Comparison of ENCODE assay signal across 22 cellular contexts in genomic region chr16:68280160-68280559, GRCh38. TPM values are rescaled to one million over a fixed set of nuclear protein-coding genes. Genes with fewer than 3 reads are reported as not detected.
A peak's percentile ranks its signal among the peaks of the same experiment; 100 is the strongest.
DNase-seq lines count a peak whose midpoint lies in the region; ATAC-seq lines count a peak whose summit lies in the region.
"Had no signal": no experiment of that assay in that cellular context is flagged by ENCODE, and none has a peak within 500 bp of the region (broad histone marks: within the 10 kb centered on the region; RNA-seq: fewer than 3 reads in every experiment).

No MANE protein-coding gene starts in this region.

- H3K36me3 ChIP-seq in Karpas-422 (ENCODE audit: insufficient read depth, low read length), result peaks cover 10% of the 10 kb centered on the region

- peaks cover 83% of the 10 kb centered on the region for H3K36me3 Mint-ChIP-seq in activated T-cell treated with anti-CD3 and anti-CD28 coated beads, Interleukin-2, amount 50 U/mL, for 24 hours (ENCODE audit: low read depth)
- peaks cover 7 to 23% of the 10 kb centered on the region in 2 donors for H3K36me3 Mint-ChIP-seq in activated T-cell treated with anti-CD3 and anti-CD28 coated beads, Interleukin-2, amount 50 U/mL, for 72 hours (ENCODE audit: insufficient read depth in 2 of 2)
- peaks cover 54% of the 10 kb centered on the region for H3K36me3 Mint-ChIP-seq in activated naive CD8-positive, alpha-beta T cell treated with anti-CD3 and anti-CD28 coated beads for 36 hours
- H3K36me3 Mint-ChIP-seq in stimulated activated effector memory CD8-positive, alpha-beta T cell treated with anti-CD3 and anti-CD28 coated beads, Interleukin-12 subunit alpha, Interleukin-12 subunit beta, amount 100 ng/mL, for 72 hours, result peaks cover 89% of the 10 kb centered on the region
- H3K36me3 Mint-ChIP-seq: natural killer cell had no signal

- H3K4me1 Mint-ChIP-seq in activated T-cell treated with anti-CD3 and anti-CD28 coated beads, Interleukin-2, amount 50 U/mL, for 24 hours (ENCODE audit: low read depth), result peaks cover 72% of the 10 kb centered on the region
- H3K4me1 Mint-ChIP-seq in activated T-cell treated with anti-CD3 and anti-CD28 coated beads, Interleukin-2, amount 50 U/mL, for 72 hours (ENCODE audit: low read depth), result peaks cover 76% of the 10 kb centered on the region
- H3K4me1 Mint-ChIP-seq in activated naive CD8-positive, alpha-beta T cell treated with anti-CD3 and anti-CD28 coated beads for 36 hours, result peaks cover 69% of the 10 kb centered on the region
- H3K4me1 Mint-ChIP-seq in stimulated activated effector memory CD8-positive, alpha-beta T cell treated with anti-CD3 and anti-CD28 coated beads, Interleukin-12 subunit alpha, Interleukin-12 subunit beta, amount 100 ng/mL, for 72 hours, result peaks cover 60% of the 10 kb centered on the region

- H3K27me3 Mint-ChIP-seq in activated T-cell treated with anti-CD3 and anti-CD28 coated beads, Interleukin-2, amount 50 U/mL, for 24 hours, result no peaks in the 10 kb centered on the region
- H3K27me3 Mint-ChIP-seq in activated T-cell treated with anti-CD3 and anti-CD28 coated beads, Interleukin-2, amount 50 U/mL, for 72 hours (ENCODE audit: low read depth), result no peaks in the 10 kb centered on the region
- no peaks in the 10 kb centered on the region for H3K27me3 Mint-ChIP-seq in activated naive CD8-positive, alpha-beta T cell treated with anti-CD3 and anti-CD28 coated beads for 36 hours
- H3K27me3 Mint-ChIP-seq: brain had no signal

- H3K27me3 ChIP-seq in Karpas-422 (ENCODE audit: low read length), result no peaks in the 10 kb centered on the region

- no peaks in the 10 kb centered on the region; the same call in 1 of the 2 replicates for H4K20me1 ChIP-seq in Karpas-422 (ENCODE audit: insufficient read depth, low read depth, low read length)

- H3K79me2 ChIP-seq in Karpas-422 (ENCODE audit: low read length), result peaks cover 58% of the 10 kb centered on the region

- H3K27ac Mint-ChIP-seq in activated T-cell treated with anti-CD3 and anti-CD28 coated beads, Interleukin-2, amount 50 U/mL, for 24 hours, result peak overlapping the region; percentile 81
- no peak overlapping the region for H3K27ac Mint-ChIP-seq in activated T-cell treated with anti-CD3 and anti-CD28 coated beads, Interleukin-2, amount 50 U/mL, for 72 hours
- H3K27ac Mint-ChIP-seq in activated naive CD8-positive, alpha-beta T cell treated with anti-CD3 and anti-CD28 coated beads for 36 hours, result peak overlapping the region; percentile 2
- peak overlapping the region; percentile 56 for H3K27ac Mint-ChIP-seq in stimulated activated effector memory CD8-positive, alpha-beta T cell treated with anti-CD3 and anti-CD28 coated beads, Interleukin-12 subunit alpha, Interleukin-12 subunit beta, amount 100 ng/mL, for 72 hours

- peak overlapping the region; percentile 98 for H3K27ac ChIP-seq in Karpas-422 (ENCODE audit: low read length)

- H3K9ac ChIP-seq in Karpas-422 (ENCODE audit: low read length), result peak overlapping the region; percentile 35

- H3K4me1 ChIP-seq in Karpas-422 (ENCODE audit: low read length), result peaks cover 74% of the 10 kb centered on the region

- no peaks in the 10 kb centered on the region for H3K9me3 Mint-ChIP-seq in activated T-cell treated with anti-CD3 and anti-CD28 coated beads, Interleukin-2, amount 50 U/mL, for 24 hours
- H3K9me3 Mint-ChIP-seq in activated T-cell treated with anti-CD3 and anti-CD28 coated beads, Interleukin-2, amount 50 U/mL, for 72 hours, result no peaks in the 10 kb centered on the region
- H3K9me3 Mint-ChIP-seq in activated naive CD8-positive, alpha-beta T cell treated with anti-CD3 and anti-CD28 coated beads for 36 hours, result no peaks in the 10 kb centered on the region
- no peaks in the 10 kb centered on the region for H3K9me3 Mint-ChIP-seq in stimulated activated effector memory CD8-positive, alpha-beta T cell treated with anti-CD3 and anti-CD28 coated beads, Interleukin-12 subunit alpha, Interleukin-12 subunit beta, amount 100 ng/mL, for 72 hours
- H3K9me3 Mint-ChIP-seq: brain, natural killer cell had no signal

- in situ Hi-C loops in ACHN (cut with HindIII; ENCODE audit: low pct_ligation_motif_present, low pct_unique_long_range_greater_than_20kb, low sequenced_read_pairs), result no loop called here

- ATAC-seq in activated T-cell treated with anti-CD3 and anti-CD28 coated beads, Interleukin-2, amount 50 U/mL, for 72 hours (replicated peaks in 1 of 2), result no peak
- no peak for ATAC-seq in stimulated activated effector memory CD8-positive, alpha-beta T cell treated with anti-CD3 and anti-CD28 coated beads, Interleukin-12 subunit alpha, Interleukin-12 subunit beta, amount 100 ng/mL, for 72 hours
- ATAC-seq in GM19455 (IDR thresholded peaks at IDR 0.05; ENCODE audit: unreplicated experiment) (no peak), GM18498 (IDR thresholded peaks at IDR 0.05; ENCODE audit: unreplicated experiment) (no peak)
- ATAC-seq: natural killer cell had no signal

- no peak overlapping the region for H2AFZ ChIP-seq in Karpas-422 (ENCODE audit: low read length)

- DNase-seq in activated T-cell treated with anti-CD3 and anti-CD28 coated beads, Interleukin-2, amount 50 U/mL, for 24 hours, result no peak
- DNase-seq in activated T-cell treated with anti-CD3 and anti-CD28 coated beads, Interleukin-2, amount 50 U/mL, for 72 hours, result no peak
- DNase-seq in Karpas-422, result no peak
- DNase-seq in activated naive CD8-positive, alpha-beta T cell treated with anti-CD3 and anti-CD28 coated beads for 36 hours, result no peak
- DNase-seq in stimulated activated effector memory CD8-positive, alpha-beta T cell treated with anti-CD3 and anti-CD28 coated beads, Interleukin-12 subunit alpha, Interleukin-12 subunit beta, amount 100 ng/mL, for 72 hours (ENCODE audit: low spot score in 2 of 2), result no peak
- DNase-seq in ACHN, result no peak
- DNase-seq: activated CD4-positive, CD25-positive, alpha-beta regulatory T cell; activated gamma-delta T cell treated with Interleukin-2 at 50 U/mL for 16 hours; C1 segment of cervical spinal cord; DMS53; HCEC 1CT; kidney; mesenchymal stem cell; natural killer cell; NCI-H1436 treated with DMSO at 0.1 percent for 48 hours; NCI-H2171 treated with DMSO at 0.1 percent for 48 hours; SHP77 treated with DMSO at 0.1 percent for 48 hours had no signal

- no peaks in the 10 kb centered on the region for H3K9me2 ChIP-seq in Karpas-422 (replicated peaks; ENCODE audit: insufficient read depth, low read length)

- H3K4me2 ChIP-seq in Karpas-422 (ENCODE audit: low read depth, low read length, poor library complexity, severe bottlenecking), result peak overlapping the region; percentile 31

- no peak overlapping the region for H3K4me3 ChIP-seq in Karpas-422 (ENCODE audit: low read length)
- H3K4me3 ChIP-seq: skin epidermis had no signal

- no peaks in the 10 kb centered on the region for H3K9me3 ChIP-seq in Karpas-422 (ENCODE audit: low read length)

- H3K4me3 Mint-ChIP-seq in activated T-cell treated with anti-CD3 and anti-CD28 coated beads, Interleukin-2, amount 50 U/mL, for 24 hours, result no peak overlapping the region
- no peak overlapping the region for H3K4me3 Mint-ChIP-seq in activated T-cell treated with anti-CD3 and anti-CD28 coated beads, Interleukin-2, amount 50 U/mL, for 72 hours
- H3K4me3 Mint-ChIP-seq in activated naive CD8-positive, alpha-beta T cell treated with anti-CD3 and anti-CD28 coated beads for 36 hours, result no peak overlapping the region
- no peak overlapping the region for H3K4me3 Mint-ChIP-seq in stimulated activated effector memory CD8-positive, alpha-beta T cell treated with anti-CD3 and anti-CD28 coated beads, Interleukin-12 subunit alpha, Interleukin-12 subunit beta, amount 100 ng/mL, for 72 hours
- H3K4me3 Mint-ChIP-seq: brain, natural killer cell had no signal

RNA-seq across cellular contexts. Expression of gene SLC7A6, which starts 15.8 kb away (rescaled TPM):
- total RNA-seq in activated T-cell treated with anti-CD3 and anti-CD28 coated beads, Interleukin-2, amount 50 U/mL, for 72 hours, result 100 to 1,000 TPM in 1 of 2 donors, 10 to 100 TPM in 1; 99.8 to 131 TPM
- 44.2 and 83.2 TPM in 2 replicates for total RNA-seq in Karpas-422 (2014; rRNA removed; shearing (Covaris generic); ENCODE audit: low replicate concordance)
- total RNA-seq in activated naive CD8-positive, alpha-beta T cell treated with anti-CD3 and anti-CD28 coated beads for 36 hours, result 10 to 100 TPM; 65.9 to 69.9 TPM

RNA-seq across cellular contexts. Expression of gene SLC7A6OS, which starts 30.6 kb away (rescaled TPM):
- 10 to 100 TPM; 21.9 to 25.8 TPM for total RNA-seq in activated T-cell treated with anti-CD3 and anti-CD28 coated beads, Interleukin-2, amount 50 U/mL, for 72 hours
- 13.3 and 28.0 TPM in 2 replicates for total RNA-seq in Karpas-422 (2014; rRNA removed; shearing (Covaris generic); ENCODE audit: low replicate concordance)
- 10 to 100 TPM; 23.0 to 23.3 TPM for total RNA-seq in activated naive CD8-positive, alpha-beta T cell treated with anti-CD3 and anti-CD28 coated beads for 36 hours

RNA-seq across cellular contexts. Expression of gene PRMT7, which starts 30.7 kb away (rescaled TPM):
- total RNA-seq in activated T-cell treated with anti-CD3 and anti-CD28 coated beads, Interleukin-2, amount 50 U/mL, for 72 hours, result 10 to 100 TPM; 71.2 to 75.9 TPM
- total RNA-seq in Karpas-422 (2014; rRNA removed; shearing (Covaris generic); ENCODE audit: low replicate concordance), result 43.9 and 44.6 TPM in 2 replicates
- 10 to 100 TPM; 68.9 to 72.0 TPM for total RNA-seq in activated naive CD8-positive, alpha-beta T cell treated with anti-CD3 and anti-CD28 coated beads for 36 hours

RNA-seq across cellular contexts. Expression of gene PLA2G15, which starts 35.0 kb away (rescaled TPM):
- 1 to 10 TPM; 6.1 to 7.6 TPM for total RNA-seq in activated T-cell treated with anti-CD3 and anti-CD28 coated beads, Interleukin-2, amount 50 U/mL, for 72 hours
- total RNA-seq in Karpas-422 (2014; rRNA removed; shearing (Covaris generic); ENCODE audit: low replicate concordance), result 8.7 and 14.3 TPM in 2 replicates
- 1 to 10 TPM; 7.9 to 8.0 TPM for total RNA-seq in activated naive CD8-positive, alpha-beta T cell treated with anti-CD3 and anti-CD28 coated beads for 36 hours

RNA-seq across cellular contexts. Expression of gene ESRP2, which starts 44.2 kb away (rescaled TPM):
- total RNA-seq in activated T-cell treated with anti-CD3 and anti-CD28 coated beads, Interleukin-2, amount 50 U/mL, for 72 hours, result under 1 TPM; 0.31 to 0.63 TPM
- total RNA-seq in Karpas-422 (2014; rRNA removed; shearing (Covaris generic); ENCODE audit: low replicate concordance), result not detected in 2 replicates
- total RNA-seq in activated naive CD8-positive, alpha-beta T cell treated with anti-CD3 and anti-CD28 coated beads for 36 hours, result 1 to 10 TPM in 1 of 2 experiments, under 1 TPM in 1; 0.92 to 1.2 TPM
- total RNA-seq: natural killer cell; T-helper 2 cell treated with Interferon-gamma antibody and Interleukin-4, amounts not matched to agents 100 ng/mL and 5 ng/mL, for 36 hours had no signal
